Comparison of ENCODE assay signal across 16 cellular contexts in the genomic region with DNA sequence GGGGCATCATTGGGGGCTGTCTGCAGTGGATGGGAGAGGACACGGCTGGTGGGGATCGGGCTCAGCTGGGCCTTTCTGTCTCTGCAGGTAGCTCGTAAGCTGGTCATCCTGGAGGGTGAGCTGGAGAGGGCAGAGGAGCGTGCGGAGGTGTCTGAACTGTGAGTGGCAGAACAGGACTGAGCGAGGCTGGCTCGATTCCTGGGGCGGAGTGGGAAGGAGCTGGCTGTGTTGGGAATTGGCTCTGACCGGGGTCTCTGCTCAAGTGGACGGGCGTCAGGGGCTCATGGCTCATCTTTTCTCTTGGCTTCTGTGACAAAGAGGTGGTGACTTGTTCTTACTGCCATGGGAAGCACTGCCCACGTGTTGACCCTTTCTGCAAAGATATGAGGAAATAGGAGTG. TPM values are rescaled to one million over a fixed set of nuclear protein-coding genes. Genes with fewer than 3 reads are reported as not detected.
A peak's percentile ranks its signal among the peaks of the same experiment; 100 is the strongest.
DNase-seq lines count a peak whose midpoint lies in the region; ATAC-seq and TF ChIP-seq lines count a peak whose summit lies in the region.
"Had no signal": no experiment of that assay in that cellular context is flagged by ENCODE, and none has a peak within 500 bp of the region (broad histone marks: within the 10 kb centered on the region; RNA-seq: fewer than 3 reads in every experiment).

No MANE protein-coding gene starts in this region.

- DNase-seq in natural killer cell treated with Interleukin-12 subunit alpha and Interleukin-12 subunit beta and Interleukin-15 and Interleukin-18, amount 100 ng/mL, for 72 hours (ENCODE audit: low spot score), result no peak
- DNase-seq in natural killer cell (no peak), colonic mucosa (no peak), vagina (ENCODE audit: extremely low spot score in 2 of 2) (no peak), NCI-H1694 treated with DMSO at 0.1 percent for 48 hours (lab: John Stamatoyannopoulos, UW) (no peak), DMS53 (lab: John Stamatoyannopoulos, UW) (no peak)
- DNase-seq in naive thymus-derived CD4-positive, alpha-beta T cell, result no peak
- DNase-seq in central memory CD4-positive, alpha-beta T cell, result no peak
- DNase-seq: activated CD4-positive, CD25-positive, alpha-beta regulatory T cell; NCI-H524 had no signal

- intact Hi-C loops in natural killer cell (cut with micrococcal nuclease) (no loop called here), colonic mucosa (cut with DNase I) (no loop called here), vagina (cut with DNase I) (no loop called here)
- intact Hi-C loops in naive thymus-derived CD4-positive, alpha-beta T cell (cut with micrococcal nuclease), result no loop called here

- TF ChIP-seq POLR2A in vagina (IDR thresholded peaks at IDR 0.05), result no peak

- peak overlapping the region in 1 of 2 donors; percentile 29 for H3K9ac ChIP-seq in colonic mucosa (ENCODE audit: low read depth in 2 of 2, low read length in 2 of 2)

- POLR2A ChIA-PET in naive thymus-derived CD4-positive, alpha-beta T cell (lab: Charles Lee), result interaction anchor here (0.6 to 5.4 kb wide), 3 partner anchors 10 to 1665 kb away, joined by 3 to 128 read pairs (median 3); a partner anchor contains a TSS

- CTCF ChIA-PET in naive thymus-derived CD4-positive, alpha-beta T cell (lab: Charles Lee), result interaction anchor here (2.7 to 3.7 kb wide), 2 partner anchors 13 to 17 kb away, joined by 21 to 29 read pairs; a partner anchor contains a TSS

- H3K27me3 ChIP-seq in colonic mucosa (no peaks in the 10 kb centered on the region), vagina (no peaks in the 10 kb centered on the region)
- no peaks in the 10 kb centered on the region for H3K27me3 ChIP-seq in naive thymus-derived CD4-positive, alpha-beta T cell (ENCODE audit: control insufficient read depth in 2 of 2, insufficient read depth in 2 of 2, low read length in 2 of 2)
- H3K27me3 ChIP-seq: neutrophil, SJCRH30 had no signal

- H3K4me3 Mint-ChIP-seq in natural killer cell treated with Interleukin-12 subunit alpha and Interleukin-12 subunit beta and Interleukin-15 and Interleukin-18, amount 100 ng/mL, for 72 hours, result no peak overlapping the region
- H3K4me3 Mint-ChIP-seq in natural killer cell, result no peak overlapping the region
- peak overlapping the region in 3 of 10 donors; percentile 27 to 71 (median 35) for H3K4me3 Mint-ChIP-seq in naive thymus-derived CD4-positive, alpha-beta T cell
- H3K4me3 Mint-ChIP-seq: activated T-helper 17 cell treated with anti-CD3 and anti-CD28 coated beads, Interleukin-2, amount 50 U/mL, for 72 hours; stimulated activated effector memory CD8-positive, alpha-beta T cell treated with anti-CD3 and anti-CD28 coated beads, Interleukin-12 subunit alpha, Interleukin-12 subunit beta, amount 100 ng/mL, for 72 hours had no signal

- H3K4me1 Mint-ChIP-seq in natural killer cell treated with Interleukin-12 subunit alpha and Interleukin-12 subunit beta and Interleukin-15 and Interleukin-18, amount 100 ng/mL, for 72 hours (ENCODE audit: low read depth in 2 of 2), result peaks cover 38 to 41% of the 10 kb centered on the region in 2 donors
- peaks cover 33 to 59% of the 10 kb centered on the region in 2 donors for H3K4me1 Mint-ChIP-seq in natural killer cell
- H3K4me1 Mint-ChIP-seq in naive thymus-derived CD4-positive, alpha-beta T cell, result peaks cover 28 to 65% (median 54%) of the 10 kb centered on the region in 7 donors

- H3K9me3 ChIP-seq in colonic mucosa, result no peaks in the 10 kb centered on the region
- no peaks in the 10 kb centered on the region for H3K9me3 ChIP-seq in naive thymus-derived CD4-positive, alpha-beta T cell (ENCODE audit: control insufficient read depth in 2 of 3, low read length in 3 of 3)
- H3K9me3 ChIP-seq in vagina, result no peaks in the 10 kb centered on the region
- H3K9me3 ChIP-seq: neutrophil, SJCRH30 had no signal

- peaks cover 30% of the 10 kb centered on the region for H3K4me1 ChIP-seq in colonic mucosa
- peaks cover 25 to 29% of the 10 kb centered on the region in 2 donors for H3K4me1 ChIP-seq in naive thymus-derived CD4-positive, alpha-beta T cell (ENCODE audit: control insufficient read depth in 2 of 2, insufficient read depth in 2 of 2, low read length in 2 of 2)
- peaks cover 38% of the 10 kb centered on the region for H3K4me1 ChIP-seq in vagina

- peak overlapping the region; percentile 21 to 78 for H3K27ac Mint-ChIP-seq in natural killer cell treated with Interleukin-12 subunit alpha and Interleukin-12 subunit beta and Interleukin-15 and Interleukin-18, amount 100 ng/mL, for 72 hours
- peak overlapping the region in 1 of 2 donors; percentile 43 for H3K27ac Mint-ChIP-seq in natural killer cell
- peak overlapping the region in 7 of 9 donors; percentile 22 to 96 (median 56) for H3K27ac Mint-ChIP-seq in naive thymus-derived CD4-positive, alpha-beta T cell
- H3K27ac Mint-ChIP-seq: activated T-helper 17 cell treated with anti-CD3 and anti-CD28 coated beads, Interleukin-2, amount 50 U/mL, for 72 hours had no signal

- TF ChIP-seq CTCF in natural killer cell (IDR thresholded peaks at IDR 0.05) (no peak), colonic mucosa (IDR thresholded peaks at IDR 0.05) (no peak), vagina (IDR thresholded peaks at IDR 0.05) (no peak)

- ATAC-seq in natural killer cell treated with Interleukin-12 subunit alpha and Interleukin-12 subunit beta and Interleukin-15 and Interleukin-18, amount 100 ng/mL, for 72 hours, result no peak
- ATAC-seq in natural killer cell, result no peak
- no peak for ATAC-seq in naive thymus-derived CD4-positive, alpha-beta T cell
- ATAC-seq: activated T-helper 17 cell treated with anti-CD3 and anti-CD28 coated beads, Interleukin-2, amount 50 U/mL, for 72 hours; stimulated activated effector memory CD8-positive, alpha-beta T cell treated with anti-CD3 and anti-CD28 coated beads, Interleukin-12 subunit alpha, Interleukin-12 subunit beta, amount 100 ng/mL, for 72 hours had no signal

- H3K9me3 Mint-ChIP-seq in natural killer cell treated with Interleukin-12 subunit alpha and Interleukin-12 subunit beta and Interleukin-15 and Interleukin-18, amount 100 ng/mL, for 72 hours, result no peaks in the 10 kb centered on the region
- H3K9me3 Mint-ChIP-seq in natural killer cell, result no peaks in the 10 kb centered on the region
- H3K9me3 Mint-ChIP-seq in naive thymus-derived CD4-positive, alpha-beta T cell, result peaks cover 0 to 2% (median 0%) of the 10 kb centered on the region in 11 donors
- H3K9me3 Mint-ChIP-seq: activated T-helper 17 cell treated with anti-CD3 and anti-CD28 coated beads, Interleukin-2, amount 50 U/mL, for 72 hours; stimulated activated effector memory CD8-positive, alpha-beta T cell treated with anti-CD3 and anti-CD28 coated beads, Interleukin-12 subunit alpha, Interleukin-12 subunit beta, amount 100 ng/mL, for 72 hours had no signal

- peaks cover 29% of the 10 kb centered on the region for H3K36me3 Mint-ChIP-seq in natural killer cell treated with Interleukin-12 subunit alpha and Interleukin-12 subunit beta and Interleukin-15 and Interleukin-18, amount 100 ng/mL, for 72 hours
- peaks cover 5% of the 10 kb centered on the region for H3K36me3 Mint-ChIP-seq in natural killer cell
- H3K36me3 Mint-ChIP-seq in naive thymus-derived CD4-positive, alpha-beta T cell, result peaks cover 13 to 55% (median 36%) of the 10 kb centered on the region in 5 donors

- H3K36me3 ChIP-seq in colonic mucosa (peaks cover 48% of the 10 kb centered on the region), vagina (peaks cover 9 to 99% of the 10 kb centered on the region in 2 donors)
- H3K36me3 ChIP-seq in naive thymus-derived CD4-positive, alpha-beta T cell (ENCODE audit: control insufficient read depth in 2 of 3, insufficient read depth in 3 of 3, low read length in 3 of 3), result peaks cover 37 to 79% (median 53%) of the 10 kb centered on the region in 3 experiments

- peak overlapping the region; percentile 64 for H3K27ac ChIP-seq in colonic mucosa
- H3K27ac ChIP-seq in naive thymus-derived CD4-positive, alpha-beta T cell (ENCODE audit: low read depth, low read length), result no peak overlapping the region
- peak overlapping the region; percentile 27 for H3K27ac ChIP-seq in vagina
- H3K27ac ChIP-seq: HL-60, SJCRH30 had no signal

- H3K27me3 Mint-ChIP-seq in natural killer cell treated with Interleukin-12 subunit alpha and Interleukin-12 subunit beta and Interleukin-15 and Interleukin-18, amount 100 ng/mL, for 72 hours, result no peaks in the 10 kb centered on the region
- no peaks in the 10 kb centered on the region for H3K27me3 Mint-ChIP-seq in natural killer cell (ENCODE audit: low read depth in 2 of 2)
- no peaks in the 10 kb centered on the region for H3K27me3 Mint-ChIP-seq in naive thymus-derived CD4-positive, alpha-beta T cell
- H3K27me3 Mint-ChIP-seq: activated T-helper 17 cell treated with anti-CD3 and anti-CD28 coated beads, Interleukin-2, amount 50 U/mL, for 72 hours had no signal

- no peak overlapping the region for H3K4me3 ChIP-seq in colonic mucosa
- no peak overlapping the region for H3K4me3 ChIP-seq in naive thymus-derived CD4-positive, alpha-beta T cell (ENCODE audit: low read length)
- no peak overlapping the region for H3K4me3 ChIP-seq in vagina
- H3K4me3 ChIP-seq: SJCRH30 had no signal

RNA-seq across cellular contexts. Expression of a gene that starts 11.6 kb away (rescaled TPM):
- 100 to 1,000 TPM; 462 to 510 TPM for total RNA-seq in natural killer cell treated with Interleukin-12 subunit alpha and Interleukin-12 subunit beta and Interleukin-15 and Interleukin-18, amount 100 ng/mL, for 72 hours
- total RNA-seq in natural killer cell, result 100 to 1,000 TPM; 239 to 283 (median 266) TPM
- 100 to 1,000 TPM; 261 to 388 TPM for total RNA-seq in colonic mucosa
- 100 to 1,000 TPM in 3 of 5 experiments, 10 to 100 TPM in 2; 65.8 to 435 (median 126) TPM for total RNA-seq in naive thymus-derived CD4-positive, alpha-beta T cell
- polyA plus RNA-seq in naive thymus-derived CD4-positive, alpha-beta T cell, result 10 to 100 TPM; 28.2 to 43.5 TPM
- 409 TPM for total RNA-seq in vagina

RNA-seq across cellular contexts. Expression of a gene that starts 23.7 kb away (rescaled TPM):
- 100 to 1,000 TPM; 166 to 260 TPM for total RNA-seq in natural killer cell treated with Interleukin-12 subunit alpha and Interleukin-12 subunit beta and Interleukin-15 and Interleukin-18, amount 100 ng/mL, for 72 hours
- total RNA-seq in natural killer cell (100 to 1,000 TPM; 137 to 161 (median 149) TPM), colonic mucosa (100 to 1,000 TPM; 127 to 145 TPM), vagina (30.4 TPM)
- total RNA-seq in naive thymus-derived CD4-positive, alpha-beta T cell, result 100 to 1,000 TPM in 2 of 5 experiments, 10 to 100 TPM in 3; 64.4 to 154 (median 74.5) TPM
- 10 to 100 TPM; 61.8 to 82.2 TPM for polyA plus RNA-seq in naive thymus-derived CD4-positive, alpha-beta T cell

RNA-seq across cellular contexts. Expression of a gene that starts 55.5 kb away (rescaled TPM):
- total RNA-seq in natural killer cell treated with Interleukin-12 subunit alpha and Interleukin-12 subunit beta and Interleukin-15 and Interleukin-18, amount 100 ng/mL, for 72 hours, result 100 to 1,000 TPM; 135 to 188 TPM
- total RNA-seq in natural killer cell (100 to 1,000 TPM; 203 to 319 (median 278) TPM), colonic mucosa (10 to 100 TPM; 13.5 to 14.0 TPM), vagina (0.74 TPM)
- 10 to 100 TPM; 20.0 to 60.0 (median 46.4) TPM for total RNA-seq in naive thymus-derived CD4-positive, alpha-beta T cell
- polyA plus RNA-seq in naive thymus-derived CD4-positive, alpha-beta T cell, result 10 to 100 TPM in 1 of 2 donors, 1 to 10 TPM in 1; 7.2 to 17.8 TPM
- polyA plus RNA-seq: BJ had no signal
